Comparison of ENCODE assay signal across 1 cellular context in the genomic region with DNA sequence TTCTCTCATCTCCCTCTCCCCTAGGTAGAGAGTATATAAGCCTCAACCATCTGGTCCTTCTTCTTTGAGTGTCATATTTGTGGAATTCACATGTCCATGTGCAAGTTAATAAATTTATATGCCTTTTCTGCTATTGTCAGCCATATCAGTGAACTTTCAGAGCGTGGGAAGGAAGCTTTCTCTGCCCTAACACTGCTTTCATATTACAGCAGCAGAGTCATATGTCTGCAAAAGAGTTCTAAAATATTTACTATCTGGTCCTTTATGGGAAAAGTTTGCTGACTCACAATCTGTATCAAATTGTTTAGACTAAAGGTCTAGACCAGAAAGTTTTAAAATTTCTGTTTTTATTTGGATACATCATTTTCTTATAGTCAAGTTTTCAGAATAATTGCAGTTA.
TF ChIP-seq lines count a peak whose summit lies in the region.

No MANE protein-coding gene starts in this region.

TF ChIP-seq in IMR-90, 13 proteins besides CTCF, POLR2A, EP300 and RAD21 (continued from another document):
- TF ChIP-seq, protein P1, sequence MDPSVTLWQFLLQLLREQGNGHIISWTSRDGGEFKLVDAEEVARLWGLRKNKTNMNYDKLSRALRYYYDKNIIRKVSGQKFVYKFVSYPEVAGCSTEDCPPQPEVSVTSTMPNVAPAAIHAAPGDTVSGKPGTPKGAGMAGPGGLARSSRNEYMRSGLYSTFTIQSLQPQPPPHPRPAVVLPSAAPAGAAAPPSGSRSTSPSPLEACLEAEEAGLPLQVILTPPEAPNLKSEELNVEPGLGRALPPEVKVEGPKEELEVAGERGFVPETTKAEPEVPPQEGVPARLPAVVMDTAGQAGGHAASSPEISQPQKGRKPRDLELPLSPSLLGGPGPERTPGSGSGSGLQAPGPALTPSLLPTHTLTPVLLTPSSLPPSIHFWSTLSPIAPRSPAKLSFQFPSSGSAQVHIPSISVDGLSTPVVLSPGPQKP (IDR thresholded peaks at IDR 0.05; ENCODE audit: borderline replicate concordance, low read depth, low read length), result no peak
- TF ChIP-seq RFX5 (IDR thresholded peaks at IDR 0.05; ENCODE audit: low read depth, low read length), result no peak
- TF ChIP-seq FOS (IDR thresholded peaks at IDR 0.05; ENCODE audit: low read depth, low read length), result no peak
- TF ChIP-seq, protein P2, sequence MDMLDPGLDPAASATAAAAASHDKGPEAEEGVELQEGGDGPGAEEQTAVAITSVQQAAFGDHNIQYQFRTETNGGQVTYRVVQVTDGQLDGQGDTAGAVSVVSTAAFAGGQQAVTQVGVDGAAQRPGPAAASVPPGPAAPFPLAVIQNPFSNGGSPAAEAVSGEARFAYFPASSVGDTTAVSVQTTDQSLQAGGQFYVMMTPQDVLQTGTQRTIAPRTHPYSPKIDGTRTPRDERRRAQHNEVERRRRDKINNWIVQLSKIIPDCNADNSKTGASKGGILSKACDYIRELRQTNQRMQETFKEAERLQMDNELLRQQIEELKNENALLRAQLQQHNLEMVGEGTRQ (IDR thresholded peaks at IDR 0.05; ENCODE audit: low read depth, low read length), result no peak
- TF ChIP-seq RCOR1 (IDR thresholded peaks at IDR 0.05; ENCODE audit: insufficient replicate concordance, low read length), result no peak
TF ChIP-seq in IMR-90: peak in this region for 0.
